ENCODE assay signal across 8 cellular contexts in the genomic region with DNA sequence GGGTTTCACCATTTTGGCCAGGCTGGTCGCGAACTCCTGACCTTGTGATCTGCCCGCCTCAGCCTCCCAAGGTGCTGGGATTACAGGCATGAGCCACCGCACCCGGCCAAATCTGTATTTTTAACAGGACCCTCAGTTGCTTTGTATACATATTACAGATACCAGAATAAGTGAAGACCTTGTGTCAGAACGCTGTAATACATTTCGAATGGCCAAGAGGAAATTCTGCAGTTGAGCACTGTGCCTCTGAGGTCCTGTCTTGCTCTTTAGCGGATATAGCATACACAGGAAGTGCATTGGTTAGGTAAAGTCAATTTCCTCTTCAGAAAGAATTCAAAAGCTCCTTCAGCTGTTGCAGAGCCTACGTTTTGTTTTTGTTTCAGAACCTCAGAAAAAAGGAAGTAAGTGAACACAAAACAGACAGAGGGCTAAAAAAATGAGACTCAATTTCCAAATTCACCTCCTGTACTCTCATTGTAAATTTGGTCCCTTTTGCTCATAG. TPM values are rescaled to one million over a fixed set of nuclear protein-coding genes. Genes with fewer than 3 reads are reported as not detected.
DNase-seq lines count a peak whose midpoint lies in the region; ATAC-seq lines count a peak whose summit lies in the region.

No MANE protein-coding gene starts in this region.

- no peaks in the 10 kb centered on the region for H3K27me3 Mint-ChIP-seq in activated CD4-positive, alpha-beta T cell treated with anti-CD3 and anti-CD28 coated beads for 36 hours
- H3K27me3 Mint-ChIP-seq in T-helper 2 cell treated with Interferon-gamma antibody and Interleukin-4, amounts not matched to agents 5 μg/mL and 100 μg/mL, for 36 hours (ENCODE audit: low read depth): no peaks in the 10 kb centered on the region

- peak; percentile 49 for DNase-seq in activated CD4-positive, alpha-beta T cell treated with anti-CD3 and anti-CD28 coated beads for 36 hours
- DNase-seq in activated CD4-positive, alpha-beta T cell treated with anti-CD3 and anti-CD28 coated beads for 48 hours: no peak
- peak; percentile 44 for DNase-seq in T-helper 2 cell treated with Interferon-gamma antibody and Interleukin-4, amounts not matched to agents 5 μg/mL and 100 μg/mL, for 36 hours (ENCODE audit: low spot score)
- DNase-seq in midbrain (lab: John Stamatoyannopoulos, UW) (peak; percentile 29), SW 1271 (lab: John Stamatoyannopoulos, UW) (no peak), GOT3 (lab: John Stamatoyannopoulos, UW) (no peak), cerebellum (ENCODE audit: low spot score) (no peak)

- CTCF ChIA-PET in activated CD4-positive, alpha-beta T cell treated with anti-CD3 and anti-CD28 coated beads for 36 hours (lab: Charles Lee): interaction anchor here (1.1 to 10.3 kb wide), 4 partner anchors 10 to 28 kb away, joined by 4 to 111 read pairs (median 5); partner anchors contain the start of gene CRLF3

- no peaks in the 10 kb centered on the region for H3K9me3 Mint-ChIP-seq in activated CD4-positive, alpha-beta T cell treated with anti-CD3 and anti-CD28 coated beads for 36 hours (ENCODE audit: low read depth)
- no peaks in the 10 kb centered on the region for H3K9me3 Mint-ChIP-seq in T-helper 2 cell treated with Interferon-gamma antibody and Interleukin-4, amounts not matched to agents 5 μg/mL and 100 μg/mL, for 36 hours

- peak overlapping the region; percentile 97 for H3K27ac Mint-ChIP-seq in activated CD4-positive, alpha-beta T cell treated with anti-CD3 and anti-CD28 coated beads for 36 hours
- H3K27ac Mint-ChIP-seq in T-helper 2 cell treated with Interferon-gamma antibody and Interleukin-4, amounts not matched to agents 5 μg/mL and 100 μg/mL, for 36 hours: peak overlapping the region; percentile 97

- H3K4me3 Mint-ChIP-seq in activated CD4-positive, alpha-beta T cell treated with anti-CD3 and anti-CD28 coated beads for 36 hours: peak overlapping the region; percentile 76
- H3K4me3 Mint-ChIP-seq in T-helper 2 cell treated with Interferon-gamma antibody and Interleukin-4, amounts not matched to agents 5 μg/mL and 100 μg/mL, for 36 hours: peak overlapping the region; percentile 86

- peak; percentile 79 for ATAC-seq in activated CD4-positive, alpha-beta T cell treated with anti-CD3 and anti-CD28 coated beads for 36 hours
- peak; percentile 82 for ATAC-seq in HG03060 (IDR thresholded peaks at IDR 0.05; ENCODE audit: low read depth, unreplicated experiment)

- peaks cover 22% of the 10 kb centered on the region for H3K36me3 Mint-ChIP-seq in activated CD4-positive, alpha-beta T cell treated with anti-CD3 and anti-CD28 coated beads for 36 hours (ENCODE audit: low read depth)
- peaks cover 27% of the 10 kb centered on the region for H3K36me3 Mint-ChIP-seq in T-helper 2 cell treated with Interferon-gamma antibody and Interleukin-4, amounts not matched to agents 5 μg/mL and 100 μg/mL, for 36 hours (ENCODE audit: low read depth)

- POLR2A ChIA-PET in activated CD4-positive, alpha-beta T cell treated with anti-CD3 and anti-CD28 coated beads for 36 hours (lab: Charles Lee): interaction anchor here (0.7 to 1.7 kb wide), 5 partner anchors 12 to 23 kb away, joined by 4 to 5 read pairs (median 4); partner anchors contain the start of genes ATAD5 and CRLF3

- H3K4me1 Mint-ChIP-seq in activated CD4-positive, alpha-beta T cell treated with anti-CD3 and anti-CD28 coated beads for 36 hours: peaks cover 71% of the 10 kb centered on the region
- H3K4me1 Mint-ChIP-seq in T-helper 2 cell treated with Interferon-gamma antibody and Interleukin-4, amounts not matched to agents 5 μg/mL and 100 μg/mL, for 36 hours (ENCODE audit: low read depth): peaks cover 53% of the 10 kb centered on the region

- intact Hi-C loops in activated CD4-positive, alpha-beta T cell treated with anti-CD3 and anti-CD28 coated beads for 36 hours (cut with DNase I, micrococcal nuclease): loop anchor here (1.0 kb wide), 3 partner anchors 13 to 15 kb away; partner anchors contain the start of gene CRLF3 (in 1 of the 2)

RNA-seq across cellular contexts. Expression of gene CRLF3, which starts 15.7 kb away (rescaled TPM):
- 10 to 100 TPM; 39.2 to 44.1 TPM for total RNA-seq in activated CD4-positive, alpha-beta T cell treated with anti-CD3 and anti-CD28 coated beads for 36 hours
- total RNA-seq in cerebellum: 10.4 TPM

RNA-seq across cellular contexts. Expression of gene ATAD5, which starts 22.9 kb away (rescaled TPM):
- total RNA-seq in activated CD4-positive, alpha-beta T cell treated with anti-CD3 and anti-CD28 coated beads for 36 hours: 10 to 100 TPM; 33.1 to 40.8 TPM
- total RNA-seq in cerebellum: 11.2 TPM

Comparison
In these comparisons a context has a peak if more than half of its experiments do, and no peak if none do; other contexts are left out.
1. DNase-seq: peak in activated CD4-positive, alpha-beta T cell treated with anti-CD3 and anti-CD28 coated beads for 36 hours (single experiment), T-helper 2 cell treated with Interferon-gamma antibody and Interleukin-4, amounts not matched to agents 5 μg/mL and 100 μg/mL, for 36 hours (single experiment) and midbrain (single experiment); none in activated CD4-positive, alpha-beta T cell treated with anti-CD3 and anti-CD28 coated beads for 48 hours (single experiment), SW 1271 (0 of 2), GOT3 (single experiment) and cerebellum (single experiment).